In genomic region chr1:160193091-160193819, GRCh38 we compare ENCODE assay signal across 1 cellular context.
TF ChIP-seq lines count a peak whose summit lies in the region.

No MANE protein-coding gene starts in this region.

TF ChIP-seq in HepG2, 621 proteins besides CTCF, POLR2A, EP300 and RAD21 (continued from another document and continues in another):
- TF ChIP-seq ARID4A (CRISPR knock-in tag; IDR thresholded peaks at IDR 0.05; ENCODE audit: borderline replicate concordance) (peak; percentile 44; the same call in 1 of the 2 replicates), HNF4G (IDR thresholded peaks at IDR 0.05; ENCODE audit: borderline replicate concordance, low read depth, low read length) (no peak), HNF4G (CRISPR knock-in tag; IDR thresholded peaks at IDR 0.05; ENCODE audit: borderline replicate concordance, low read depth) (no peak), ISL2 (CRISPR knock-in tag; IDR thresholded peaks at IDR 0.05) (peak; percentile 21; the same call in 1 of the 2 replicates), ZNF335 (CRISPR knock-in tag; IDR thresholded peaks at IDR 0.05) (no peak), HDAC2 (CRISPR knock-in tag; IDR thresholded peaks at IDR 0.05) (no peak; the same call in 1 of the 2 replicates), ZNF431 (CRISPR knock-in tag; IDR thresholded peaks at IDR 0.05; ENCODE audit: borderline replicate concordance, low read depth) (no peak), PLRG1 (conservative IDR thresholded peaks at IDR 0.05) (no peak), ZNF749 (CRISPR knock-in tag; IDR thresholded peaks at IDR 0.05; ENCODE audit: borderline replicate concordance) (no peak), ZNF3 (CRISPR knock-in tag; IDR thresholded peaks at IDR 0.05) (no peak), AHDC1 (CRISPR knock-in tag; IDR thresholded peaks at IDR 0.05; ENCODE audit: borderline replicate concordance) (no peak), NR2F6 (IDR thresholded peaks at IDR 0.05) (peak; percentile 52; the same call in 1 of the 2 replicates), NR2F6 (CRISPR knock-in tag; IDR thresholded peaks at IDR 0.05) (0 out of 2 replicates have a peak, but pooled peaks have one; percentile 12), ZNF484 (CRISPR knock-in tag; IDR thresholded peaks at IDR 0.05; ENCODE audit: borderline replicate concordance, low read depth) (no peak), ZNF878 (CRISPR knock-in tag; IDR thresholded peaks at IDR 0.05) (no peak), EED (CRISPR knock-in tag; IDR thresholded peaks at IDR 0.05) (no peak), ZNF660 (CRISPR knock-in tag; IDR thresholded peaks at IDR 0.05; ENCODE audit: borderline replicate concordance, low read depth) (no peak), SMARCE1 (IDR thresholded peaks at IDR 0.05; ENCODE audit: borderline replicate concordance) (no peak), EHMT2 (IDR thresholded peaks at IDR 0.05; ENCODE audit: borderline replicate concordance, low read depth, low read length) (no peak), BHLHE40 (IDR thresholded peaks at IDR 0.05; ENCODE audit: low read length) (no peak), ZNF776 (CRISPR knock-in tag; IDR thresholded peaks at IDR 0.05) (no peak), ZKSCAN5 (CRISPR knock-in tag; IDR thresholded peaks at IDR 0.05) (no peak), FOXK1 (CRISPR knock-in tag; IDR thresholded peaks at IDR 0.05; ENCODE audit: borderline replicate concordance, low read depth) (no peak), ZNF703 (CRISPR knock-in tag; IDR thresholded peaks at IDR 0.05; ENCODE audit: borderline replicate concordance) (no peak), ZNF674 (CRISPR knock-in tag; IDR thresholded peaks at IDR 0.05; ENCODE audit: low read depth) (no peak), ZFP37 (CRISPR knock-in tag; IDR thresholded peaks at IDR 0.05; ENCODE audit: borderline replicate concordance) (peak; percentile 28; the same call in 1 of the 2 replicates), ELF3 (CRISPR knock-in tag; IDR thresholded peaks at IDR 0.05) (no peak), ZMYM3 (CRISPR knock-in tag; IDR thresholded peaks at IDR 0.05) (no peak), SP1 (IDR thresholded peaks at IDR 0.05) (no peak), SP1 (CRISPR knock-in tag; IDR thresholded peaks at IDR 0.05) (no peak), FOSL1 (CRISPR knock-in tag; IDR thresholded peaks at IDR 0.05; ENCODE audit: borderline replicate concordance) (no peak), ZNF12 (CRISPR knock-in tag; IDR thresholded peaks at IDR 0.05) (no peak), RFX3 (CRISPR knock-in tag; IDR thresholded peaks at IDR 0.05) (no peak), TEF (CRISPR knock-in tag; IDR thresholded peaks at IDR 0.05) (no peak), ZNF761 (CRISPR knock-in tag; conservative IDR thresholded peaks at IDR 0.05) (no peak), MZF1 (CRISPR knock-in tag; IDR thresholded peaks at IDR 0.05; ENCODE audit: borderline replicate concordance) (no peak)
- TF ChIP-seq, protein P1, sequence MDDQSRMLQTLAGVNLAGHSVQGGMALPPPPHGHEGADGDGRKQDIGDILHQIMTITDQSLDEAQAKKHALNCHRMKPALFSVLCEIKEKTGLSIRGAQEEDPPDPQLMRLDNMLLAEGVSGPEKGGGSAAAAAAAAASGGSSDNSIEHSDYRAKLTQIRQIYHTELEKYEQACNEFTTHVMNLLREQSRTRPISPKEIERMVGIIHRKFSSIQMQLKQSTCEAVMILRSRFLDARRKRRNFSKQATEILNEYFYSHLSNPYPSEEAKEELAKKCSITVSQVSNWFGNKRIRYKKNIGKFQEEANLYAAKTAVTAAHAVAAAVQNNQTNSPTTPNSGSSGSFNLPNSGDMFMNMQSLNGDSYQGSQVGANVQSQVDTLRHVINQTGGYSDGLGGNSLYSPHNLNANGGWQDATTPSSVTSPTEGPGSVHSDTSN (CRISPR knock-in tag; IDR thresholded peaks at IDR 0.05; ENCODE audit: borderline replicate concordance) = no peak
- TF ChIP-seq, protein P2, sequence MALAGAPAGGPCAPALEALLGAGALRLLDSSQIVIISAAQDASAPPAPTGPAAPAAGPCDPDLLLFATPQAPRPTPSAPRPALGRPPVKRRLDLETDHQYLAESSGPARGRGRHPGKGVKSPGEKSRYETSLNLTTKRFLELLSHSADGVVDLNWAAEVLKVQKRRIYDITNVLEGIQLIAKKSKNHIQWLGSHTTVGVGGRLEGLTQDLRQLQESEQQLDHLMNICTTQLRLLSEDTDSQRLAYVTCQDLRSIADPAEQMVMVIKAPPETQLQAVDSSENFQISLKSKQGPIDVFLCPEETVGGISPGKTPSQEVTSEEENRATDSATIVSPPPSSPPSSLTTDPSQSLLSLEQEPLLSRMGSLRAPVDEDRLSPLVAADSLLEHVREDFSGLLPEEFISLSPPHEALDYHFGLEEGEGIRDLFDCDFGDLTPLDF (CRISPR knock-in tag; IDR thresholded peaks at IDR 0.05) = no peak
- TF ChIP-seq, protein P3, sequence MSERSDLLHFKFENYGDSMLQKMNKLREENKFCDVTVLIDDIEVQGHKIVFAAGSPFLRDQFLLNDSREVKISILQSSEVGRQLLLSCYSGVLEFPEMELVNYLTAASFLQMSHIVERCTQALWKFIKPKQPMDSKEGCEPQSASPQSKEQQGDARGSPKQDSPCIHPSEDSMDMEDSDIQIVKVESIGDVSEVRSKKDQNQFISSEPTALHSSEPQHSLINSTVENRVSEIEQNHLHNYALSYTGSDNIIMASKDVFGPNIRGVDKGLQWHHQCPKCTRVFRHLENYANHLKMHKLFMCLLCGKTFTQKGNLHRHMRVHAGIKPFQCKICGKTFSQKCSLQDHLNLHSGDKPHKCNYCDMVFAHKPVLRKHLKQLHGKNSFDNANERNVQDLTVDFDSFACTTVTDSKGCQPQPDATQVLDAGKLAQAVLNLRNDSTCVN (CRISPR knock-in tag; IDR thresholded peaks at IDR 0.05; ENCODE audit: borderline replicate concordance) = no peak
- TF ChIP-seq, protein P4, sequence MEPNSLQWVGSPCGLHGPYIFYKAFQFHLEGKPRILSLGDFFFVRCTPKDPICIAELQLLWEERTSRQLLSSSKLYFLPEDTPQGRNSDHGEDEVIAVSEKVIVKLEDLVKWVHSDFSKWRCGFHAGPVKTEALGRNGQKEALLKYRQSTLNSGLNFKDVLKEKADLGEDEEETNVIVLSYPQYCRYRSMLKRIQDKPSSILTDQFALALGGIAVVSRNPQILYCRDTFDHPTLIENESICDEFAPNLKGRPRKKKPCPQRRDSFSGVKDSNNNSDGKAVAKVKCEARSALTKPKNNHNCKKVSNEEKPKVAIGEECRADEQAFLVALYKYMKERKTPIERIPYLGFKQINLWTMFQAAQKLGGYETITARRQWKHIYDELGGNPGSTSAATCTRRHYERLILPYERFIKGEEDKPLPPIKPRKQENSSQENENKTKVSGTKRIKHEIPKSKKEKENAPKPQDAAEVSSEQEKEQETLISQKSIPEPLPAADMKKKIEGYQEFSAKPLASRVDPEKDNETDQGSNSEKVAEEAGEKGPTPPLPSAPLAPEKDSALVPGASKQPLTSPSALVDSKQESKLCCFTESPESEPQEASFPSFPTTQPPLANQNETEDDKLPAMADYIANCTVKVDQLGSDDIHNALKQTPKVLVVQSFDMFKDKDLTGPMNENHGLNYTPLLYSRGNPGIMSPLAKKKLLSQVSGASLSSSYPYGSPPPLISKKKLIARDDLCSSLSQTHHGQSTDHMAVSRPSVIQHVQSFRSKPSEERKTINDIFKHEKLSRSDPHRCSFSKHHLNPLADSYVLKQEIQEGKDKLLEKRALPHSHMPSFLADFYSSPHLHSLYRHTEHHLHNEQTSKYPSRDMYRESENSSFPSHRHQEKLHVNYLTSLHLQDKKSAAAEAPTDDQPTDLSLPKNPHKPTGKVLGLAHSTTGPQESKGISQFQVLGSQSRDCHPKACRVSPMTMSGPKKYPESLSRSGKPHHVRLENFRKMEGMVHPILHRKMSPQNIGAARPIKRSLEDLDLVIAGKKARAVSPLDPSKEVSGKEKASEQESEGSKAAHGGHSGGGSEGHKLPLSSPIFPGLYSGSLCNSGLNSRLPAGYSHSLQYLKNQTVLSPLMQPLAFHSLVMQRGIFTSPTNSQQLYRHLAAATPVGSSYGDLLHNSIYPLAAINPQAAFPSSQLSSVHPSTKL (CRISPR knock-in tag; IDR thresholded peaks at IDR 0.05) = no peak
- TF ChIP-seq, protein P5, sequence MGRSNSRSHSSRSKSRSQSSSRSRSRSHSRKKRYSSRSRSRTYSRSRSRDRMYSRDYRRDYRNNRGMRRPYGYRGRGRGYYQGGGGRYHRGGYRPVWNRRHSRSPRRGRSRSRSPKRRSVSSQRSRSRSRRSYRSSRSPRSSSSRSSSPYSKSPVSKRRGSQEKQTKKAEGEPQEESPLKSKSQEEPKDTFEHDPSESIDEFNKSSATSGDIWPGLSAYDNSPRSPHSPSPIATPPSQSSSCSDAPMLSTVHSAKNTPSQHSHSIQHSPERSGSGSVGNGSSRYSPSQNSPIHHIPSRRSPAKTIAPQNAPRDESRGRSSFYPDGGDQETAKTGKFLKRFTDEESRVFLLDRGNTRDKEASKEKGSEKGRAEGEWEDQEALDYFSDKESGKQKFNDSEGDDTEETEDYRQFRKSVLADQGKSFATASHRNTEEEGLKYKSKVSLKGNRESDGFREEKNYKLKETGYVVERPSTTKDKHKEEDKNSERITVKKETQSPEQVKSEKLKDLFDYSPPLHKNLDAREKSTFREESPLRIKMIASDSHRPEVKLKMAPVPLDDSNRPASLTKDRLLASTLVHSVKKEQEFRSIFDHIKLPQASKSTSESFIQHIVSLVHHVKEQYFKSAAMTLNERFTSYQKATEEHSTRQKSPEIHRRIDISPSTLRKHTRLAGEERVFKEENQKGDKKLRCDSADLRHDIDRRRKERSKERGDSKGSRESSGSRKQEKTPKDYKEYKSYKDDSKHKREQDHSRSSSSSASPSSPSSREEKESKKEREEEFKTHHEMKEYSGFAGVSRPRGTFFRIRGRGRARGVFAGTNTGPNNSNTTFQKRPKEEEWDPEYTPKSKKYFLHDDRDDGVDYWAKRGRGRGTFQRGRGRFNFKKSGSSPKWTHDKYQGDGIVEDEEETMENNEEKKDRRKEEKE (IDR thresholded peaks at IDR 0.05) = no peak
